In genomic region chr5:168486136-168486879, GRCh38 we compare ENCODE assay signal across 1 cellular context.
TF ChIP-seq lines count a peak whose summit lies in the region.

Gene RARS1 (plus strand): TSS chr5:168486471. CDS start chr5:168486499, 28 bp downstream.

TF ChIP-seq in HEK293, 187 proteins besides CTCF, POLR2A, EP300 and RAD21 (continued from another document):
- TF ChIP-seq ZNF518A (tag by site-specific recombination; conservative IDR thresholded peaks at IDR 0.05; ENCODE audit: low read depth) (peak; percentile 99), IKZF3 (tag by site-specific recombination; IDR thresholded peaks at IDR 0.05) (peak; percentile 49; the same call in 1 of the 2 replicates), ZBTB48 (tag by site-specific recombination; IDR thresholded peaks at IDR 0.05) (no peak)
